21 cellular contexts compared by ENCODE assay signal in genomic region chr2:12484536-12485115, GRCh38.
DNase-seq lines count a peak whose midpoint lies in the region; ATAC-seq and TF ChIP-seq lines count a peak whose summit lies in the region.
"Had no signal": no experiment of that assay in that cellular context is flagged by ENCODE, and none has a peak within 500 bp of the region (broad histone marks: within the 10 kb centered on the region; RNA-seq: fewer than 3 reads in every experiment).

No MANE protein-coding gene starts in this region.

- H3K27ac ChIP-seq in coronary artery: peak overlapping the region in 1 of 2 donors; percentile 6
- H3K27ac ChIP-seq: body of pancreas, pancreas had no signal

- no peak overlapping the region for H3K4me3 Mint-ChIP-seq in natural killer cell
- no peak overlapping the region for H3K4me3 Mint-ChIP-seq in natural killer cell treated with Interleukin-12 subunit alpha and Interleukin-12 subunit beta and Interleukin-15 and Interleukin-18, amount 100 ng/mL, for 72 hours
- H3K4me3 Mint-ChIP-seq in T-helper 17 cell: peak overlapping the region; percentile 4

- H3K4me1 Mint-ChIP-seq in natural killer cell (peaks cover 40 to 41% of the 10 kb centered on the region in 2 donors), T-helper 17 cell (peaks cover 44% of the 10 kb centered on the region)
- H3K4me1 Mint-ChIP-seq in natural killer cell treated with Interleukin-12 subunit alpha and Interleukin-12 subunit beta and Interleukin-15 and Interleukin-18, amount 100 ng/mL, for 72 hours (ENCODE audit: low read depth in 2 of 2): peaks cover 29 to 38% of the 10 kb centered on the region in 2 donors

- H3K4me3 ChIP-seq in coronary artery: no peak overlapping the region
- H3K4me3 ChIP-seq: body of pancreas, pancreas, sigmoid colon had no signal

- no peaks in the 10 kb centered on the region for H3K9me3 Mint-ChIP-seq in natural killer cell
- peaks cover 4% of the 10 kb centered on the region for H3K9me3 Mint-ChIP-seq in natural killer cell treated with Interleukin-12 subunit alpha and Interleukin-12 subunit beta and Interleukin-15 and Interleukin-18, amount 100 ng/mL, for 72 hours

- ATAC-seq in natural killer cell: no peak
- ATAC-seq in natural killer cell treated with Interleukin-12 subunit alpha and Interleukin-12 subunit beta and Interleukin-15 and Interleukin-18, amount 100 ng/mL, for 72 hours: no peak
- no peak for ATAC-seq in T-helper 17 cell
- ATAC-seq: body of pancreas had no signal

- peak overlapping the region; percentile 33 to 39 for H3K27ac Mint-ChIP-seq in natural killer cell
- no peak overlapping the region for H3K27ac Mint-ChIP-seq in natural killer cell treated with Interleukin-12 subunit alpha and Interleukin-12 subunit beta and Interleukin-15 and Interleukin-18, amount 100 ng/mL, for 72 hours
- H3K27ac Mint-ChIP-seq in T-helper 17 cell: no peak overlapping the region

- H3K36me3 Mint-ChIP-seq in natural killer cell (no peaks in the 10 kb centered on the region), T-helper 17 cell (ENCODE audit: low read depth) (peaks cover 3% of the 10 kb centered on the region)
- H3K36me3 Mint-ChIP-seq in natural killer cell treated with Interleukin-12 subunit alpha and Interleukin-12 subunit beta and Interleukin-15 and Interleukin-18, amount 100 ng/mL, for 72 hours: peaks cover 6% of the 10 kb centered on the region

- H3K9me3 ChIP-seq in T-helper 17 cell (ENCODE audit: control insufficient read depth, low read length, poor library complexity, severe bottlenecking): no peaks in the 10 kb centered on the region
- H3K9me3 ChIP-seq: body of pancreas, pancreas, sigmoid colon, SK-N-SH had no signal

- no peak for DNase-seq in natural killer cell
- no peak for DNase-seq in natural killer cell treated with Interleukin-12 subunit alpha and Interleukin-12 subunit beta and Interleukin-15 and Interleukin-18, amount 100 ng/mL, for 72 hours (ENCODE audit: low spot score)
- no peak for DNase-seq in T-helper 17 cell
- DNase-seq in fibroblast of peridontal ligament (ENCODE audit: extremely low read depth): peak; percentile 72
- DNase-seq in NCI-H1092 treated with DMSO at 0.1 percent for 48 hours (lab: John Stamatoyannopoulos, UW): no peak
- no peak for DNase-seq in NCI-H69 (lab: John Stamatoyannopoulos, UW)
- DNase-seq in kidney glomerular epithelial cell (lab: John Stamatoyannopoulos, UW): no peak
- no peak for DNase-seq in coronary artery (ENCODE audit: low spot score)
- DNase-seq: activated CD4-positive, CD25-positive, alpha-beta regulatory T cell; activated naive CD4-positive, alpha-beta T cell treated with anti-CD3 and anti-CD28 coated beads, Interleukin-2, amount 50 U/mL, for 16 hours; body of pancreas; GOT3; islet precursor cell; mammary epithelial cell; NCI-H1105; NCI-H2029 treated with DMSO at 0.1 percent for 48 hours; NCI-H446; NK-92 treated with Interleukin-12 subunit alpha and Interleukin-12 subunit beta, amount 100 ng/mL, for 24 hours; pancreas; sigmoid colon; SK-N-SH had no signal

- intact Hi-C loops in natural killer cell (cut with micrococcal nuclease): no loop called here

- no peak for TF ChIP-seq CTCF in natural killer cell (IDR thresholded peaks at IDR 0.05)
- TF ChIP-seq CTCF in coronary artery (IDR thresholded peaks at IDR 0.05): no peak

- H3K27me3 Mint-ChIP-seq in natural killer cell (ENCODE audit: low read depth in 2 of 2): no peaks in the 10 kb centered on the region
- no peaks in the 10 kb centered on the region for H3K27me3 Mint-ChIP-seq in natural killer cell treated with Interleukin-12 subunit alpha and Interleukin-12 subunit beta and Interleukin-15 and Interleukin-18, amount 100 ng/mL, for 72 hours
- no peaks in the 10 kb centered on the region for H3K27me3 Mint-ChIP-seq in T-helper 17 cell

Comparison
In these comparisons a context has a peak if more than half of its experiments do, and no peak if none do; other contexts are left out.
1. H3K27ac Mint-ChIP-seq: peak in natural killer cell (2 of 2); none in natural killer cell treated with Interleukin-12 subunit alpha and Interleukin-12 subunit beta and Interleukin-15 and Interleukin-18, amount 100 ng/mL, for 72 hours (0 of 2) and T-helper 17 cell (single experiment).